Comparison of ENCODE assay signal across 8 cellular contexts in the genomic region with DNA sequence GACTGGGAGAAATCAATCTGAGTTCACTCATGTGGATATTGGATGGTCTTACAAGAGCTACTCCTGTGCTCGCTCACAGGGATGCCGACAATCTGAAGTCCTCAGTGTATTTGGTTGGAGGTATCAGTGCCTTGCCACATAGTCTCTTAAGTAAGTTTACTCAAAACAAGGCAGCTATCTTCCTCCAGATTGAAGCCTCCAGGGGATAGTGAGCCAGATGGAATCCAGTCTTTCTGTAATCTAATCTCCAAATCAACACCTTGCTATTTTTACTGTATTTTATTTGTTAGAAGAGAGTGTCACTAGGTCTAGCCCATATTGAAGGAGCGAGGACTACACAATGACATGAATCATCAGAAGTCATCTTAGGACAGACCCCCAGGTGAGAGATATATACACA.
"Had no signal": no experiment of that assay in that cellular context is flagged by ENCODE, and none has a peak within 500 bp of the region (broad histone marks: within the 10 kb centered on the region; RNA-seq: fewer than 3 reads in every experiment).

No MANE protein-coding gene starts in this region.

- H3K27ac ChIP-seq: GM23248 had no signal

- H3K4me3 ChIP-seq: GM23248 had no signal

- H3K9ac ChIP-seq: GM23248 had no signal

- H2AFZ ChIP-seq: GM23248 had no signal

- DNase-seq: GM23248, H9, HCEC 1CT, IMR-90, KBM-7 had no signal

- FAIRE-seq: H1, H54, HTR-8/SVneo had no signal
